In genomic region chr3:138373695-138374094, GRCh38 we compare ENCODE assay signal across 27 cellular contexts. TPM values are rescaled to one million over a fixed set of nuclear protein-coding genes. Genes with fewer than 3 reads are reported as not detected.
"Had no signal": no experiment of that assay in that cellular context is flagged by ENCODE, and none has a peak within 500 bp of the region (broad histone marks: within the 10 kb centered on the region; RNA-seq: fewer than 3 reads in every experiment).

No MANE protein-coding gene starts in this region.

- H3K4me2 ChIP-seq: neural progenitor cell had no signal

- H3K27ac ChIP-seq: lower lobe of right lung, neural progenitor cell, neutrophil, parathyroid adenoma, skin epidermis, suprapubic skin, thoracic aorta, tibial artery had no signal

- FAIRE-seq: islet of Langerhans, kidney had no signal

- H3K36me3 ChIP-seq: lower lobe of right lung, neural progenitor cell, neutrophil, suprapubic skin, thoracic aorta, uterus had no signal

- H3K4me3 ChIP-seq: lower lobe of right lung, neural progenitor cell, skin epidermis, suprapubic skin, thoracic aorta, tibial artery, uterus had no signal

- H3K9me3 ChIP-seq: lower lobe of right lung, neutrophil, suprapubic skin, thoracic aorta, tibial artery, uterus had no signal

- DNase-seq: hypothalamus; immature natural killer cell; kidney; lower lobe of right lung; mammary epithelial cell; mesenchymal stem cell; naive B cell; natural killer cell; nephron progenitor cell; occipital lobe; right cardiac atrium; stimulated activated CD4-positive, alpha-beta T cell treated with anti-CD3 and anti-CD28 coated beads, Interleukin-4, amount 100 ng/mL, for 24 hours; stimulated activated naive CD4-positive, alpha-beta T cell; trophoblast cell; uterus had no signal

- H3K27me3 ChIP-seq: neural progenitor cell, suprapubic skin, tibial artery, uterus had no signal

- ATAC-seq: lower lobe of right lung; natural killer cell; right cardiac atrium; sciatic nerve; stimulated activated effector memory CD8-positive, alpha-beta T cell treated with anti-CD3 and anti-CD28 coated beads, Interleukin-12 subunit alpha, Interleukin-12 subunit beta, amount 100 ng/mL, for 72 hours had no signal

- H3K4me1 ChIP-seq: neural progenitor cell, parathyroid adenoma had no signal

RNA-seq across cellular contexts. Expression of gene MRAS, which starts 25.3 kb away (rescaled TPM):
- polyA plus RNA-seq: immature natural killer cell had no signal

RNA-seq across cellular contexts. Expression of gene NME9, which starts 44.0 kb away (rescaled TPM):
- total RNA-seq: natural killer cell, osteocyte, pulmonary artery endothelial cell, thoracic aorta had no signal
- polyA plus RNA-seq: mammary epithelial cell had no signal
